ENCODE assay signal across 30 cellular contexts in genomic region chr13:105084931-105085330, GRCh38.
"Had no signal": no experiment of that assay in that cellular context is flagged by ENCODE, and none has a peak within 500 bp of the region (broad histone marks: within the 10 kb centered on the region; RNA-seq: fewer than 3 reads in every experiment).

No MANE protein-coding gene starts in this region.

- H3K4me3 Mint-ChIP-seq: activated CD4-positive, alpha-beta memory T cell treated with anti-CD3 and anti-CD28 coated beads, Interleukin-2, amount 10 ng/mL, durations not matched to agents 7 days and 5 days; activated CD4-positive, alpha-beta T cell treated with anti-CD3 and anti-CD28 coated beads, Interleukin-2, amount 10 ng/mL, durations not matched to agents 7 days and 5 days; activated naive CD8-positive, alpha-beta T cell; activated T-cell treated with anti-CD3 and anti-CD28 coated beads, Interleukin-2, amount 50 U/mL, for 24 hours; activated T-cell treated with anti-CD3 and anti-CD28 coated beads, Interleukin-2, amount 50 U/mL, for 72 hours; central memory CD8-positive, alpha-beta T cell; dendritic cell treated with granulocyte-macrophage colony-stimulating factor and Interleukin-4, amounts not matched to agents 40 ng/mL and 50 ng/mL, for 4 days; endodermal cell; WTC11 had no signal

- H3K4me1 Mint-ChIP-seq: activated CD4-positive, alpha-beta memory T cell treated with anti-CD3 and anti-CD28 coated beads, Interleukin-2, amount 10 ng/mL, durations not matched to agents 7 days and 5 days; activated CD4-positive, alpha-beta T cell treated with anti-CD3 and anti-CD28 coated beads, Interleukin-2, amount 10 ng/mL, durations not matched to agents 7 days and 5 days; central memory CD8-positive, alpha-beta T cell; endodermal cell had no signal

- H3K36me3 Mint-ChIP-seq: activated naive CD8-positive, alpha-beta T cell; WTC11 had no signal

- ATAC-seq: activated T-cell treated with anti-CD3 and anti-CD28 coated beads, Interleukin-2, amount 50 U/mL, for 72 hours; esophagus mucosa; heart left ventricle; WTC11 had no signal

- H3K27me3 Mint-ChIP-seq: activated CD4-positive, alpha-beta memory T cell treated with anti-CD3 and anti-CD28 coated beads, Interleukin-2, amount 10 ng/mL, durations not matched to agents 7 days and 5 days; activated CD4-positive, alpha-beta T cell treated with anti-CD3 and anti-CD28 coated beads, Interleukin-2, amount 10 ng/mL, durations not matched to agents 7 days and 5 days; activated naive CD8-positive, alpha-beta T cell; activated T-cell treated with anti-CD3 and anti-CD28 coated beads, Interleukin-2, amount 50 U/mL, for 24 hours; central memory CD8-positive, alpha-beta T cell; dendritic cell treated with granulocyte-macrophage colony-stimulating factor and Interleukin-4, amounts not matched to agents 40 ng/mL and 50 ng/mL, for 4 days had no signal

- DNase-seq: activated CD4-positive, alpha-beta memory T cell treated with anti-CD3 and anti-CD28 coated beads, Interleukin-2, amount 10 ng/mL, durations not matched to agents 7 days and 5 days; activated CD4-positive, alpha-beta T cell treated with anti-CD3 and anti-CD28 coated beads for 1 hour; activated CD4-positive, alpha-beta T cell treated with anti-CD3 and anti-CD28 coated beads for 4 hours; activated CD4-positive, alpha-beta T cell treated with anti-CD3 and anti-CD28 coated beads, Interleukin-2, amount 10 ng/mL, durations not matched to agents 7 days and 5 days; activated CD4-positive, alpha-beta T cell treated with anti-CD3 and anti-CD28 coated beads, Interleukin-2, amount 50 U/mL, for 4 hours; activated CD8-positive, alpha-beta memory T cell treated with anti-CD3 and anti-CD28 coated beads, Interleukin-2, amount 50 U/mL, for 48 hours; activated gamma-delta T cell treated with Interleukin-2 at 50 U/mL for 16 hours; activated naive CD4-positive, alpha-beta T cell treated with anti-CD3 and anti-CD28 coated beads, Interleukin-2, amount 50 U/mL, for 16 hours; activated naive CD4-positive, alpha-beta T cell treated with Interleukin-2 at 50 U/mL for 16 hours; activated T-cell treated with anti-CD3 and anti-CD28 coated beads for 4 hours; activated T-cell treated with anti-CD3 and anti-CD28 coated beads, Interleukin-2, amount 50 U/mL, for 24 hours; activated T-cell treated with anti-CD3 and anti-CD28 coated beads, Interleukin-2, amount 50 U/mL, for 72 hours; amniotic stem cell; anterior cingulate cortex; brain microvascular endothelial cell; dorsolateral prefrontal cortex; effector memory CD4-positive, alpha-beta T cell; endodermal cell; foreskin fibroblast; heart left ventricle; T-helper 2 cell had no signal

- H3K27ac Mint-ChIP-seq: activated CD4-positive, alpha-beta memory T cell treated with anti-CD3 and anti-CD28 coated beads, Interleukin-2, amount 10 ng/mL, durations not matched to agents 7 days and 5 days; activated CD4-positive, alpha-beta T cell treated with anti-CD3 and anti-CD28 coated beads, Interleukin-2, amount 10 ng/mL, durations not matched to agents 7 days and 5 days; activated naive CD8-positive, alpha-beta T cell; activated T-cell treated with anti-CD3 and anti-CD28 coated beads, Interleukin-2, amount 50 U/mL, for 24 hours; activated T-cell treated with anti-CD3 and anti-CD28 coated beads, Interleukin-2, amount 50 U/mL, for 72 hours; dendritic cell treated with granulocyte-macrophage colony-stimulating factor and Interleukin-4, amounts not matched to agents 40 ng/mL and 50 ng/mL, for 4 days; endodermal cell; WTC11 had no signal

- H3K9me3 ChIP-seq: heart left ventricle had no signal

- H3K4me3 ChIP-seq: coronary artery, dorsolateral prefrontal cortex, heart left ventricle had no signal

- H3K9me3 Mint-ChIP-seq: activated CD4-positive, alpha-beta memory T cell treated with anti-CD3 and anti-CD28 coated beads, Interleukin-2, amount 10 ng/mL, durations not matched to agents 7 days and 5 days; activated CD4-positive, alpha-beta T cell treated with anti-CD3 and anti-CD28 coated beads, Interleukin-2, amount 10 ng/mL, durations not matched to agents 7 days and 5 days; activated T-cell treated with anti-CD3 and anti-CD28 coated beads, Interleukin-2, amount 50 U/mL, for 24 hours; activated T-cell treated with anti-CD3 and anti-CD28 coated beads, Interleukin-2, amount 50 U/mL, for 72 hours; central memory CD8-positive, alpha-beta T cell; endodermal cell; WTC11 had no signal

- FAIRE-seq: astrocyte, bronchial epithelial cell, frontal cortex had no signal

- H3K27ac ChIP-seq: brain microvascular endothelial cell, coronary artery, dorsolateral prefrontal cortex had no signal

- H3K27me3 ChIP-seq: brain microvascular endothelial cell, dorsolateral prefrontal cortex, heart left ventricle had no signal

- H3K36me3 ChIP-seq: brain microvascular endothelial cell, heart left ventricle had no signal
